In genomic region chr4:47641755-47642154, GRCh38 we compare ENCODE assay signal across 24 cellular contexts.
A peak's percentile ranks its signal among the peaks of the same experiment; 100 is the strongest.
DNase-seq lines count a peak whose midpoint lies in the region; ATAC-seq and TF ChIP-seq lines count a peak whose summit lies in the region.
"Had no signal": no experiment of that assay in that cellular context is flagged by ENCODE, and none has a peak within 500 bp of the region (broad histone marks: within the 10 kb centered on the region; RNA-seq: fewer than 3 reads in every experiment).

No MANE protein-coding gene starts in this region.

- H3K36me3 Mint-ChIP-seq in endothelial cell (ENCODE audit: low read depth, unreplicated experiment) (peaks cover 5% of the 10 kb centered on the region), WTC11 (peaks cover 22% of the 10 kb centered on the region)

- H3K4me3 ChIP-seq in DOHH2 (ENCODE audit: low read length) = peak overlapping the region; percentile 22
- H3K4me3 ChIP-seq in Karpas-422 (ENCODE audit: low read length) = peak overlapping the region; percentile 14; the same call in 1 of the 2 replicates
- H3K4me3 ChIP-seq in brain microvascular endothelial cell (ENCODE audit: low read depth, low read length) = no peak overlapping the region
- H3K4me3 ChIP-seq in mesendoderm (ENCODE audit: low read length) = no peak overlapping the region
- H3K4me3 ChIP-seq: dorsolateral prefrontal cortex, right lobe of liver, thoracic aorta, vagina had no signal

- H3K18ac ChIP-seq in mesendoderm (ENCODE audit: low read length) = no peak overlapping the region

- no peaks in the 10 kb centered on the region for H3K36me3 ChIP-seq in DOHH2 (ENCODE audit: control insufficient read depth, low read length)
- no peaks in the 10 kb centered on the region for H3K36me3 ChIP-seq in Karpas-422 (ENCODE audit: insufficient read depth, low read length)
- no peaks in the 10 kb centered on the region for H3K36me3 ChIP-seq in brain microvascular endothelial cell (replicated peaks)
- H3K36me3 ChIP-seq in mesendoderm (ENCODE audit: control insufficient read depth, insufficient read depth, low read length) = no peaks in the 10 kb centered on the region
- H3K36me3 ChIP-seq: right lobe of liver, thoracic aorta, vagina had no signal

- ATAC-seq in WTC11 (no peak), GM18861 (IDR thresholded peaks at IDR 0.05; ENCODE audit: unreplicated experiment) (no peak)
- ATAC-seq: left colon, right lobe of liver had no signal

- H3K4me1 Mint-ChIP-seq in endothelial cell (ENCODE audit: unreplicated experiment) (no peaks in the 10 kb centered on the region), WTC11 (peaks cover 7% of the 10 kb centered on the region)

- H2BK5ac ChIP-seq in mesendoderm (ENCODE audit: low read length) = no peak overlapping the region

- no peaks in the 10 kb centered on the region for H4K20me1 ChIP-seq in DOHH2 (ENCODE audit: control insufficient read depth, insufficient read depth, low read depth, low read length)
- H4K20me1 ChIP-seq in Karpas-422 (ENCODE audit: insufficient read depth, low read depth, low read length) = no peaks in the 10 kb centered on the region

- no peak overlapping the region for H3K27ac Mint-ChIP-seq in endothelial cell (ENCODE audit: unreplicated experiment)
- H3K27ac Mint-ChIP-seq in WTC11 = no peak overlapping the region
- H3K27ac Mint-ChIP-seq: activated T-cell treated with anti-CD3 and anti-CD28 coated beads, Interleukin-2, amount 50 U/mL, for 24 hours; memory B cell; T-helper 2 cell treated with Interferon-gamma antibody and Interleukin-4, amounts not matched to agents 5 μg/mL and 100 μg/mL, for 36 hours had no signal

- H3K9me3 ChIP-seq in DOHH2 (ENCODE audit: control insufficient read depth, insufficient read depth, low read length) (no peaks in the 10 kb centered on the region), Karpas-422 (ENCODE audit: low read length) (no peaks in the 10 kb centered on the region)
- H3K9me3 ChIP-seq: right lobe of liver, thoracic aorta, vagina had no signal

- DNase-seq in Karpas-422 (no peak), brain microvascular endothelial cell (peak; percentile 12), mesendoderm (no peak), endothelial cell (ENCODE audit: low spot score) (no peak), COR-L47 (lab: John Stamatoyannopoulos, UW) (no peak), WTC11 (ENCODE audit: low spot score) (no peak)
- DNase-seq: activated CD4-positive, alpha-beta T cell treated with anti-CD3 and anti-CD28 coated beads for 48 hours; activated gamma-delta T cell; activated T-cell treated with anti-CD3 and anti-CD28 coated beads, Interleukin-2, amount 50 U/mL, for 24 hours; cerebellar nuclear complex; dorsolateral prefrontal cortex; H7; left colon; NCI-H2029; NCI-H345; NCI-H748 treated with DMSO at 0.1 percent for 48 hours; right lobe of liver; stimulated activated naive CD4-positive, alpha-beta T cell treated with Interleukin-2 at 50 U/mL for 16 hours had no signal

- TF ChIP-seq CTCF in DOHH2 (IDR thresholded peaks at IDR 0.05; ENCODE audit: low read depth, low read length, poor library complexity, severe bottlenecking) (no peak), brain microvascular endothelial cell (IDR thresholded peaks at IDR 0.05; ENCODE audit: low read depth, low read length, missing control alignments) (no peak), endothelial cell (IDR thresholded peaks at IDR 0.05; ENCODE audit: unreplicated experiment) (no peak), WTC11 (IDR thresholded peaks at IDR 0.05) (no peak)

- CTCF ChIA-PET in WTC11 (lab: Charles Lee) = no interaction called here

- H3F3A ChIP-seq in DOHH2 (ENCODE audit: control insufficient read depth, insufficient read depth) = no peaks in the 10 kb centered on the region

- POLR2A ChIA-PET in WTC11 (lab: Charles Lee) = no interaction called here

- no peak overlapping the region; the same call in 1 of the 2 replicates for H3K9ac ChIP-seq in Karpas-422 (ENCODE audit: low read length)
- H3K9ac ChIP-seq in mesendoderm (ENCODE audit: low read length) = no peak overlapping the region

- H3K9me2 ChIP-seq in DOHH2 (replicated peaks; ENCODE audit: control insufficient read depth, low read length) (no peaks in the 10 kb centered on the region), Karpas-422 (replicated peaks; ENCODE audit: insufficient read depth, low read length) (no peaks in the 10 kb centered on the region)

- H3K79me2 ChIP-seq in DOHH2 (ENCODE audit: control insufficient read depth, low read length) (no peaks in the 10 kb centered on the region), Karpas-422 (ENCODE audit: low read length) (no peaks in the 10 kb centered on the region), mesendoderm (ENCODE audit: control insufficient read depth, insufficient read depth, low read length) (no peaks in the 10 kb centered on the region)

- H3K27me3 Mint-ChIP-seq in endothelial cell (ENCODE audit: unreplicated experiment) (peaks cover 2% of the 10 kb centered on the region), WTC11 (ENCODE audit: low read depth) (peaks cover 3% of the 10 kb centered on the region; the same call in 1 of the 2 replicates)

- H3K4me3 Mint-ChIP-seq in endothelial cell (ENCODE audit: unreplicated experiment) (no peak overlapping the region), WTC11 (no peak overlapping the region)
- H3K4me3 Mint-ChIP-seq: activated T-cell treated with anti-CD3 and anti-CD28 coated beads, Interleukin-2, amount 50 U/mL, for 24 hours; memory B cell; T-helper 2 cell treated with Interferon-gamma antibody and Interleukin-4, amounts not matched to agents 5 μg/mL and 100 μg/mL, for 36 hours had no signal

- H3K56ac ChIP-seq in mesendoderm (ENCODE audit: low read length) = no peak overlapping the region

- H2AFZ ChIP-seq in Karpas-422 (ENCODE audit: low read length) = no peak overlapping the region

- H3K4me2 ChIP-seq in DOHH2 (ENCODE audit: low read length) = peak overlapping the region; percentile 55
- peak overlapping the region; percentile 54 for H3K4me2 ChIP-seq in Karpas-422 (ENCODE audit: low read depth, low read length, poor library complexity, severe bottlenecking)
- H3K4me2 ChIP-seq in mesendoderm (ENCODE audit: low read length) = no peak overlapping the region

- H3K4ac ChIP-seq in mesendoderm (ENCODE audit: low read depth, low read length) = no peak overlapping the region

- in situ Hi-C loops in brain microvascular endothelial cell (cut with HindIII; ENCODE audit: low pct_ligation_motif_present, low sequenced_read_pairs) = no loop called here

- H2BK120ac ChIP-seq in mesendoderm (ENCODE audit: low read depth, low read length) = no peak overlapping the region

- H2AK5ac ChIP-seq in mesendoderm (ENCODE audit: low read length) = no peak overlapping the region

- H3K9me3 Mint-ChIP-seq in endothelial cell (ENCODE audit: unreplicated experiment) (peaks cover 5% of the 10 kb centered on the region), WTC11 (peaks cover 21% of the 10 kb centered on the region)
- H3K9me3 Mint-ChIP-seq: T-helper 2 cell treated with Interferon-gamma antibody and Interleukin-4, amounts not matched to agents 5 μg/mL and 100 μg/mL, for 36 hours had no signal

- H3K27ac ChIP-seq in DOHH2 (ENCODE audit: low read depth, low read length) (no peak overlapping the region), Karpas-422 (ENCODE audit: low read length) (no peak overlapping the region), brain microvascular endothelial cell (no peak overlapping the region), mesendoderm (ENCODE audit: low read depth, low read length) (no peak overlapping the region)
- H3K27ac ChIP-seq: dorsolateral prefrontal cortex, right lobe of liver, thoracic aorta, vagina had no signal

- peak overlapping the region; percentile 50 for H3K23ac ChIP-seq in mesendoderm (ENCODE audit: low read length)

- no peak overlapping the region for H2BK15ac ChIP-seq in mesendoderm (replicated peaks; ENCODE audit: low read depth)

- H3K79me1 ChIP-seq in mesendoderm (ENCODE audit: low read length) = no peaks in the 10 kb centered on the region

- no peak overlapping the region for H4K8ac ChIP-seq in mesendoderm (ENCODE audit: low read depth, low read length)

- WGBS in mesendoderm (ENCODE audit: extremely low coverage, insufficient coverage, low lambda C conversion rate) = no CpG with 5 or more reads among the region's 1 CpG

- H4K5ac ChIP-seq in mesendoderm (ENCODE audit: low read length) = no peak overlapping the region

- H3K27me3 ChIP-seq in DOHH2 (ENCODE audit: control insufficient read depth, low read length) (no peaks in the 10 kb centered on the region), Karpas-422 (ENCODE audit: low read length) (no peaks in the 10 kb centered on the region), brain microvascular endothelial cell (replicated peaks) (no peaks in the 10 kb centered on the region), mesendoderm (ENCODE audit: insufficient read depth, low read length, poor library complexity) (no peaks in the 10 kb centered on the region)
- H3K27me3 ChIP-seq: dorsolateral prefrontal cortex, right lobe of liver, vagina had no signal

- H3K4me1 ChIP-seq in DOHH2 (ENCODE audit: control insufficient read depth, low read length) = peaks cover 35% of the 10 kb centered on the region
- H3K4me1 ChIP-seq in Karpas-422 (ENCODE audit: low read length) = peaks cover 31% of the 10 kb centered on the region
- H3K4me1 ChIP-seq in mesendoderm (ENCODE audit: control insufficient read depth, low read depth, low read length) = no peaks in the 10 kb centered on the region
- H3K4me1 ChIP-seq: right lobe of liver had no signal

TF ChIP-seq in WTC11, 78 proteins besides CTCF, POLR2A, EP300 and RAD21 (continues in another document):
- TF ChIP-seq NFE2L1 (CRISPR knock-in tag; IDR thresholded peaks at IDR 0.05) (no peak), OVOL2 (CRISPR knock-in tag; IDR thresholded peaks at IDR 0.05; ENCODE audit: borderline replicate concordance) (no peak), ZNF138 (CRISPR knock-in tag; conservative IDR thresholded peaks at IDR 0.05) (no peak), MYBL2 (CRISPR knock-in tag; IDR thresholded peaks at IDR 0.05) (no peak), ESRRA (CRISPR knock-in tag; IDR thresholded peaks at IDR 0.05; ENCODE audit: borderline replicate concordance) (no peak), FOXJ3 (CRISPR knock-in tag; IDR thresholded peaks at IDR 0.05; ENCODE audit: borderline replicate concordance) (no peak), SP1 (CRISPR knock-in tag; conservative IDR thresholded peaks at IDR 0.05) (no peak), EMX1 (CRISPR knock-in tag; IDR thresholded peaks at IDR 0.05) (no peak), ZNF396 (CRISPR knock-in tag; IDR thresholded peaks at IDR 0.05; ENCODE audit: borderline replicate concordance) (no peak), TEAD4 (CRISPR knock-in tag; IDR thresholded peaks at IDR 0.05) (no peak)

Comparison
In these comparisons a context has a peak if more than half of its experiments do, and no peak if none do; other contexts are left out.
1. H3K4me3 ChIP-seq: peak in DOHH2 (single experiment) and Karpas-422 (single experiment); none in brain microvascular endothelial cell (single experiment) and mesendoderm (single experiment).